21 cellular contexts compared by ENCODE assay signal in the genomic region with DNA sequence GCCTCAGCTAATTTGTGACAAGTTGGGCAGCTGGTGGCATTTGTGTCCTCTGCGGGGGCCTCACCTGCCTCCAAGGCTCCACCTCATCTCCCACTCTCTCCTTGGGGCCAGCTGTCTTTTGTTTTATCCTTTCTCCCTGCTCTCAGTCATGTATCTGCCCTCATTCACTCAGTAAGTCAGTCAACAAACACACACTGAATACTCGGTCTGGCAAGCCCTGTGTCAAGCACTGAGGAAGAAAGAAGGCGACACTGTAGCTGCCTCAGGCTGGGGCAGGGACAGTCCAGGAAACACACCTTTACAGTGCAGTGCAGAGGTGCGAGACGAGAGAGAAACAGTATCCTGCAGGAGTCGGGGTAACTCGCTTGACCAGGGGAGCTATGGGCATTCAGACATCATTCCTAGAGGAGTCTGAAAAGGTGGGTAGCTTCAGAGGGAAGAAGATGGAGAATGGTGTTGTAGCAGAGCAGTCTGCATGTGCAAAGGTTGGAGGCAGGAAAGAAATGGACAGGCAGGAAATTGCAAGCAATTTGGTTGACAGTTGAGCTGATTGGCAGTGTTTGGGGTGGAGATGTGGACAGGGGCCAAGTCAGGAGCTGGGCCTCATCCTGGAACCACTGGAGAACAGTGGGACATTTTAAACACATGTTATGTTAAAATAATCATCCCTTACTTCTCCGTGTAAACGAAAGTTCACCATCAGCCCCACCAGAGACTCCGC. TPM values are rescaled to one million over a fixed set of nuclear protein-coding genes. Genes with fewer than 3 reads are reported as not detected.
A peak's percentile ranks its signal among the peaks of the same experiment; 100 is the strongest.
DNase-seq lines count a peak whose midpoint lies in the region; ATAC-seq and TF ChIP-seq lines count a peak whose summit lies in the region.
"Had no signal": no experiment of that assay in that cellular context is flagged by ENCODE, and none has a peak within 500 bp of the region (broad histone marks: within the 10 kb centered on the region; RNA-seq: fewer than 3 reads in every experiment).

No MANE protein-coding gene starts in this region.

- no peaks in the 10 kb centered on the region for H3K27me3 Mint-ChIP-seq in T-helper 2 cell treated with Interferon-gamma antibody and Interleukin-4, amounts not matched to agents 5 μg/mL and 100 μg/mL, for 36 hours (ENCODE audit: low read depth)
- H3K27me3 Mint-ChIP-seq in effector memory CD8-positive, alpha-beta T cell, result peaks cover 17 to 47% of the 10 kb centered on the region in 2 donors

- H3K36me3 Mint-ChIP-seq in T-helper 2 cell treated with Interferon-gamma antibody and Interleukin-4, amounts not matched to agents 5 μg/mL and 100 μg/mL, for 36 hours (ENCODE audit: low read depth), result no peaks in the 10 kb centered on the region
- no peaks in the 10 kb centered on the region for H3K36me3 Mint-ChIP-seq in effector memory CD8-positive, alpha-beta T cell (ENCODE audit: insufficient read depth)
- H3K36me3 Mint-ChIP-seq: naive thymus-derived CD8-positive, alpha-beta T cell had no signal

- intact Hi-C loops in right lobe of liver (cut with DNase I), result no loop called here
- intact Hi-C loops in transverse colon (cut with DNase I; ENCODE audit: low total_unique reads), result no loop called here

- peak overlapping the region; percentile 87 to 96 (median 89) for H3K27ac ChIP-seq in right lobe of liver
- H3K27ac ChIP-seq in transverse colon, result peak overlapping the region; percentile 32 to 68 (median 56)
- H3K27ac ChIP-seq: esophagus squamous epithelium, SK-N-MC, suprapubic skin had no signal

- H3K9me3 ChIP-seq in right lobe of liver (no peaks in the 10 kb centered on the region), transverse colon (no peaks in the 10 kb centered on the region)
- H3K9me3 ChIP-seq: esophagus squamous epithelium, suprapubic skin had no signal

- H3K36me3 ChIP-seq in right lobe of liver, result no peaks in the 10 kb centered on the region
- no peaks in the 10 kb centered on the region for H3K36me3 ChIP-seq in transverse colon
- H3K36me3 ChIP-seq: esophagus squamous epithelium, suprapubic skin had no signal

- in situ Hi-C loops in transverse colon (cut with MboI; ENCODE audit: low pct_ligation_motif_present in 1 of 4, low pct_unique_long_range_greater_than_20kb in 1 of 4, low sequenced_read_pairs in 3 of 4), result loop anchor here in 1 of 4 donors (25.0 kb wide), 1 partner anchor 602 kb away; no protein-coding TSS in a partner anchor

- no peak for TF ChIP-seq EP300 in transverse colon (IDR thresholded peaks at IDR 0.05; ENCODE audit: low read depth)

- H3K4me3 Mint-ChIP-seq in T-helper 2 cell treated with Interferon-gamma antibody and Interleukin-4, amounts not matched to agents 5 μg/mL and 100 μg/mL, for 36 hours, result no peak overlapping the region
- H3K4me3 Mint-ChIP-seq in effector memory CD8-positive, alpha-beta T cell, result no peak overlapping the region
- H3K4me3 Mint-ChIP-seq: H9; naive thymus-derived CD8-positive, alpha-beta T cell had no signal

- H3K9me3 Mint-ChIP-seq in T-helper 2 cell treated with Interferon-gamma antibody and Interleukin-4, amounts not matched to agents 5 μg/mL and 100 μg/mL, for 36 hours, result no peaks in the 10 kb centered on the region
- no peaks in the 10 kb centered on the region for H3K9me3 Mint-ChIP-seq in effector memory CD8-positive, alpha-beta T cell
- H3K9me3 Mint-ChIP-seq: H9; naive thymus-derived CD8-positive, alpha-beta T cell had no signal

- H3K4me1 Mint-ChIP-seq in T-helper 2 cell treated with Interferon-gamma antibody and Interleukin-4, amounts not matched to agents 5 μg/mL and 100 μg/mL, for 36 hours (ENCODE audit: low read depth), result no peaks in the 10 kb centered on the region
- H3K4me1 Mint-ChIP-seq in effector memory CD8-positive, alpha-beta T cell (ENCODE audit: low read depth in 2 of 2), result no peaks in the 10 kb centered on the region
- H3K4me1 Mint-ChIP-seq: naive thymus-derived CD8-positive, alpha-beta T cell had no signal

- H3K4me1 ChIP-seq in right lobe of liver (peaks cover 0 to 62% (median 31%) of the 10 kb centered on the region in 4 donors), transverse colon (peaks cover 13 to 30% (median 25%) of the 10 kb centered on the region in 4 donors)

- ATAC-seq in right lobe of liver, result peak in 2 of 4 donors; percentile 8 to 12
- no peak for ATAC-seq in effector memory CD8-positive, alpha-beta T cell (replicated peaks)
- ATAC-seq in HG03378 (IDR thresholded peaks at IDR 0.05; ENCODE audit: unreplicated experiment), result no peak
- ATAC-seq: naive thymus-derived CD8-positive, alpha-beta T cell; Panc1 had no signal

- WGBS in right lobe of liver (ENCODE audit: insufficient coverage, low coverage, low lambda C conversion rate, missing lambda C conversion rate), result 82% methylated on average over 7 of the region's 10 CpGs
- WGBS in transverse colon (ENCODE audit: low coverage in 1 of 2), 2 donors, result 60 to 87% methylated on average over 1 to 10 of the region's 10 CpGs

- TF ChIP-seq POLR2A in right lobe of liver (IDR thresholded peaks at IDR 0.05) (peak; percentile 61), transverse colon (IDR thresholded peaks at IDR 0.05) (no peak)

- peak; percentile 3 for DNase-seq in T-helper 2 cell treated with Interferon-gamma antibody and Interleukin-4, amounts not matched to agents 5 μg/mL and 100 μg/mL, for 36 hours (ENCODE audit: low spot score)
- DNase-seq in T-helper 2 cell (no peak), right lobe of liver (peak; percentile 52 to 74 (median 72)), transverse colon (peak; percentile 73)
- no peak for DNase-seq in effector memory CD8-positive, alpha-beta T cell
- DNase-seq: 8988T; activated effector memory CD4-positive, alpha-beta T cell treated with Interleukin-2 at 50 U/mL for 16 hours; esophagus squamous epithelium; H9; mammary epithelial cell; naive thymus-derived CD8-positive, alpha-beta T cell; NCI-H82; stimulated activated CD4-positive, alpha-beta T cell treated with anti-CD3 and anti-CD28 coated beads, Interleukin-4, amount 100 ng/mL, for 4 hours had no signal

- H3K27me3 ChIP-seq in right lobe of liver, result no peaks in the 10 kb centered on the region
- no peaks in the 10 kb centered on the region for H3K27me3 ChIP-seq in transverse colon
- H3K27me3 ChIP-seq: suprapubic skin had no signal

- TF ChIP-seq CTCF in right lobe of liver (IDR thresholded peaks at IDR 0.05), result no peak
- no peak for TF ChIP-seq CTCF in transverse colon (IDR thresholded peaks at IDR 0.05)

- H3K4me3 ChIP-seq in right lobe of liver (no peak overlapping the region), transverse colon (no peak overlapping the region)
- H3K4me3 ChIP-seq: esophagus squamous epithelium, SK-N-MC, smooth muscle cell, suprapubic skin had no signal

- H3K27ac Mint-ChIP-seq in T-helper 2 cell treated with Interferon-gamma antibody and Interleukin-4, amounts not matched to agents 5 μg/mL and 100 μg/mL, for 36 hours, result no peak overlapping the region
- H3K27ac Mint-ChIP-seq in effector memory CD8-positive, alpha-beta T cell, result no peak overlapping the region
- H3K27ac Mint-ChIP-seq: H9; naive thymus-derived CD8-positive, alpha-beta T cell had no signal

RNA-seq across cellular contexts. Expression of gene SCTR, which starts 34.9 kb away (rescaled TPM):
- total RNA-seq in right lobe of liver, result under 1 TPM in 4 of 6 experiments, not detected in 2; 0.12 to 0.38 (median 0.35) TPM
- total RNA-seq in transverse colon, result not detected
- total RNA-seq: esophagus squamous epithelium; glomerular endothelial cell; H9; M059J; mammary epithelial cell; naive thymus-derived CD8-positive, alpha-beta T cell; posterior vena cava; smooth muscle cell; suprapubic skin had no signal

RNA-seq across cellular contexts. Expression of gene CFAP221, which starts 54.9 kb away (rescaled TPM):
- total RNA-seq in right lobe of liver, result 1 to 10 TPM in 5 of 6 experiments, under 1 TPM in 1; 0.56 to 5.8 (median 2.4) TPM
- not detected for total RNA-seq in transverse colon
- total RNA-seq: mammary epithelial cell; naive thymus-derived CD8-positive, alpha-beta T cell had no signal

RNA-seq across cellular contexts. Expression of gene TMEM37, which starts 57.7 kb away (rescaled TPM):
- total RNA-seq in right lobe of liver (10 to 100 TPM; 37.3 to 96.6 (median 73.5) TPM), transverse colon (100 to 1,000 TPM in 3 of 4 donors, 10 to 100 TPM in 1; 18.7 to 210 (median 157) TPM)
- total RNA-seq: M059J, mammary epithelial cell had no signal

Comparison
In these comparisons a context has a peak if more than half of its experiments do, and no peak if none do; other contexts are left out.
1. DNase-seq: peak in T-helper 2 cell treated with Interferon-gamma antibody and Interleukin-4, amounts not matched to agents 5 μg/mL and 100 μg/mL, for 36 hours (single experiment), right lobe of liver (3 of 3) and transverse colon (single experiment); none in T-helper 2 cell (0 of 5) and effector memory CD8-positive, alpha-beta T cell (0 of 3).